ENCODE assay signal across 8 cellular contexts in the genomic region with DNA sequence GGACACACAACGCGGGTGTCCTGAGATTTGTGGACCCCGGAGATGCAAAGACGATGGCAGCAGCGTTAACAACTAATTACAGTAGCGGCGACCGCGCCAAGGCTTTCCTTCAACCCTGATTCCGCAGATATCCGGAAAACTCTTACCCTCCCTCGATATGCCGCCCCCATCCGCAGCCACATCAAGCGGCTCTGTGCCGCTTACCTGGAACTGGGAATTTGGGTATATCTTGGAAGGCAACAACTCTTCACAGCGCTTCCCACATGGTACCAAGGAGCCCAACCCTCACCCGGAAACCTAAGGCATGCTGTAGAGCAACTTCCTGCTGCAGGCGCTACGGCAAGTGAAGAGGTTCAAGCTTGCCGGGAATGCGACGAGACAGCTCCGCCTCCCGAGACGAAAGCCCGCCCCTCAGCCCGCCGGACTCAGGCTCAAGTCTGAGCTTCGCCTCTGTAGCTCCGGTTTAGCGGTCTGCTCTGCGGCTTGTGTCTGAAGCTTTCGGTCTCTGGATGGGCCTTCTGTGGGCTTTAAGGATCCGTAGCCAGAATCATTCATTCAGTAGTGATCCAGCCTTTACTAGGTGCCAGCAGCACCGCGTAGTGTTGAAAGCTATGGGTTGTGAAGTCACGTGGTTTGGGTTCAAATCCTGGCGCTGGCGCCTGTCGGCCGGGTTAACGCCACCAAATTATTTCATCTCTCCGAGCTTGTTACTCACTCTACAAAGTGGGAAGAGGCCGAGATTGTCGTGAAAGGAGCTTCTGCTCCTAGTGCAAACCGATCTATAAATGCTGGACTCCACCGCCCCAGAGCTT. TPM values are rescaled to one million over a fixed set of nuclear protein-coding genes. Genes with fewer than 3 reads are reported as not detected.
A peak's percentile ranks its signal among the peaks of the same experiment; 100 is the strongest.
DNase-seq lines count a peak whose midpoint lies in the region; ATAC-seq and FAIRE-seq lines count a peak whose summit lies in the region.

A gene with protein sequence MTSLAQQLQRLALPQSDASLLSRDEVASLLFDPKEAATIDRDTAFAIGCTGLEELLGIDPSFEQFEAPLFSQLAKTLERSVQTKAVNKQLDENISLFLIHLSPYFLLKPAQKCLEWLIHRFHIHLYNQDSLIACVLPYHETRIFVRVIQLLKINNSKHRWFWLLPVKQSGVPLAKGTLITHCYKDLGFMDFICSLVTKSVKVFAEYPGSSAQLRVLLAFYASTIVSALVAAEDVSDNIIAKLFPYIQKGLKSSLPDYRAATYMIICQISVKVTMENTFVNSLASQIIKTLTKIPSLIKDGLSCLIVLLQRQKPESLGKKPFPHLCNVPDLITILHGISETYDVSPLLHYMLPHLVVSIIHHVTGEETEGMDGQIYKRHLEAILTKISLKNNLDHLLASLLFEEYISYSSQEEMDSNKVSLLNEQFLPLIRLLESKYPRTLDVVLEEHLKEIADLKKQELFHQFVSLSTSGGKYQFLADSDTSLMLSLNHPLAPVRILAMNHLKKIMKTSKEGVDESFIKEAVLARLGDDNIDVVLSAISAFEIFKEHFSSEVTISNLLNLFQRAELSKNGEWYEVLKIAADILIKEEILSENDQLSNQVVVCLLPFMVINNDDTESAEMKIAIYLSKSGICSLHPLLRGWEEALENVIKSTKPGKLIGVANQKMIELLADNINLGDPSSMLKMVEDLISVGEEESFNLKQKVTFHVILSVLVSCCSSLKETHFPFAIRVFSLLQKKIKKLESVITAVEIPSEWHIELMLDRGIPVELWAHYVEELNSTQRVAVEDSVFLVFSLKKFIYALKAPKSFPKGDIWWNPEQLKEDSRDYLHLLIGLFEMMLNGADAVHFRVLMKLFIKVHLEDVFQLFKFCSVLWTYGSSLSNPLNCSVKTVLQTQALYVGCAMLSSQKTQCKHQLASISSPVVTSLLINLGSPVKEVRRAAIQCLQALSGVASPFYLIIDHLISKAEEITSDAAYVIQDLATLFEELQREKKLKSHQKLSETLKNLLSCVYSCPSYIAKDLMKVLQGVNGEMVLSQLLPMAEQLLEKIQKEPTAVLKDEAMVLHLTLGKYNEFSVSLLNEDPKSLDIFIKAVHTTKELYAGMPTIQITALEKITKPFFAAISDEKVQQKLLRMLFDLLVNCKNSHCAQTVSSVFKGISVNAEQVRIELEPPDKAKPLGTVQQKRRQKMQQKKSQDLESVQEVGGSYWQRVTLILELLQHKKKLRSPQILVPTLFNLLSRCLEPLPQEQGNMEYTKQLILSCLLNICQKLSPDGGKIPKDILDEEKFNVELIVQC (N-terminal part only) (minus strand): TSS at position 299 of the 812 bp plus-strand sequence. CDS start 421 bp downstream, outside the sequence.

- H3K9ac ChIP-seq in endocrine pancreas (ENCODE audit: control insufficient read depth, insufficient read depth, low read length) (peak within 1 kb of the TSS; percentile 57), mesenchymal stem cell (ENCODE audit: low read length) (peak within 1 kb of the TSS; percentile 97)

- H3K4me2 ChIP-seq in mesenchymal stem cell (ENCODE audit: low read length, poor library complexity, severe bottlenecking) = peak within 1 kb of the TSS; percentile 67

- no peak within 1 kb of the TSS for H3K4ac ChIP-seq in mesenchymal stem cell (ENCODE audit: low read depth in 1 of 2, low read length in 2 of 2)

- peak within 1 kb of the TSS; percentile 46 to 72 for H3K18ac ChIP-seq in mesenchymal stem cell (ENCODE audit: low read depth in 1 of 2, low read length in 2 of 2)

- H3K79me1 ChIP-seq in mesenchymal stem cell (replicated peaks; ENCODE audit: low read length, poor library complexity, severe bottlenecking) = peaks cover 10% of the 10 kb centered on the region

- FAIRE-seq in HTR-8/SVneo (lab: Jason Lieb, UNC) = peak; percentile 95

- peak within 1 kb of the TSS; percentile 57 for H2BK120ac ChIP-seq in mesenchymal stem cell (ENCODE audit: low read depth, low read length)

- H2AFZ ChIP-seq in mesenchymal stem cell (ENCODE audit: low read depth, low read length) = peak within 1 kb of the TSS; percentile 72

- WGBS in mesenchymal stem cell = 2% methylated on average over 48 of the region's 48 CpGs

- peak within 1 kb of the TSS; percentile 61 for H2BK5ac ChIP-seq in mesenchymal stem cell (ENCODE audit: low read depth, low read length, poor library complexity, severe bottlenecking)

- no peak within 1 kb of the TSS for H2BK12ac ChIP-seq in mesenchymal stem cell (ENCODE audit: low read length in 2 of 2)

- H2BK15ac ChIP-seq in mesenchymal stem cell (ENCODE audit: low read depth, poor library complexity, severe bottlenecking) = no peak within 1 kb of the TSS

- ATAC-seq in GM21367 (IDR thresholded peaks at IDR 0.05; ENCODE audit: unreplicated experiment) = peak; percentile 98

- no peak within 1 kb of the TSS for H3K14ac ChIP-seq in mesenchymal stem cell (ENCODE audit: low read length in 2 of 2)

- H3K4me3 ChIP-seq in endocrine pancreas (ENCODE audit: control insufficient read depth, insufficient read depth, low read length) (peak within 1 kb of the TSS; percentile 77), mesenchymal stem cell (ENCODE audit: insufficient read depth in 1 of 2, low read depth in 1 of 2, low read length in 2 of 2) (peak within 1 kb of the TSS; percentile 75 to 99)

- peaks cover 9% of the 10 kb centered on the region for H3K4me1 ChIP-seq in endocrine pancreas (ENCODE audit: control insufficient read depth, insufficient read depth, low read length)
- H3K4me1 ChIP-seq in mesenchymal stem cell (ENCODE audit: control insufficient read depth, insufficient read depth, low read depth, low read length) = peaks cover 2% of the 10 kb centered on the region

- peak; percentile 93 for DNase-seq in COLO829 (ENCODE audit: low spot score)
- peak; percentile 93 for DNase-seq in HTR-8/SVneo (ENCODE audit: insufficient read length, low spot score)
- peak; percentile 75 for DNase-seq in NOMO-1 treated with dmso at 0.1 percent for 144 hours (lab: John Stamatoyannopoulos, UW; ENCODE audit: unreplicated experiment)
- DNase-seq in activated CD8-positive, alpha-beta memory T cell treated with anti-CD3 and anti-CD28 coated beads for 48 hours (ENCODE audit: low read depth in 2 of 3, low spot score in 2 of 3) = peak; percentile 68 to 75 (median 71)
- peak; percentile 97 for DNase-seq in mesenchymal stem cell
- DNase-seq in stimulated activated CD8-positive, alpha-beta memory T cell treated with anti-CD3 and anti-CD28 coated beads, Interleukin-12 subunit alpha, Interleukin-12 subunit beta, amount 100 ng/mL, for 4 hours (ENCODE audit: low read depth) = peak; percentile 79

- no peaks in the 10 kb centered on the region for H3K9me3 ChIP-seq in endocrine pancreas (ENCODE audit: control insufficient read depth, low read length)
- H3K9me3 ChIP-seq in mesenchymal stem cell (ENCODE audit: control insufficient read depth, low read length) = no peaks in the 10 kb centered on the region

- H3K27me3 ChIP-seq in endocrine pancreas (ENCODE audit: control insufficient read depth, insufficient read depth, low read length) (no peaks in the 10 kb centered on the region), mesenchymal stem cell (ENCODE audit: control insufficient read depth in 1 of 2, insufficient read depth in 1 of 2, low read length in 2 of 2) (no peaks in the 10 kb centered on the region)

- no peak within 1 kb of the TSS for H2AK5ac ChIP-seq in mesenchymal stem cell (ENCODE audit: low read length, severe bottlenecking)

- H3K27ac ChIP-seq in mesenchymal stem cell (ENCODE audit: low read length, poor library complexity, severe bottlenecking) = peak within 1 kb of the TSS; percentile 73

- no peak within 1 kb of the TSS for H3K23ac ChIP-seq in mesenchymal stem cell (ENCODE audit: low read length in 2 of 2)

- peak within 1 kb of the TSS; percentile 67 for H4K8ac ChIP-seq in mesenchymal stem cell (ENCODE audit: low read length)

- H3K36me3 ChIP-seq in endocrine pancreas (ENCODE audit: control insufficient read depth, insufficient read depth, low read length) = no peaks in the 10 kb centered on the region
- H3K36me3 ChIP-seq in mesenchymal stem cell (ENCODE audit: control insufficient read depth in 1 of 2, insufficient read depth in 2 of 2, low read depth in 1 of 2, low read length in 2 of 2) = peaks cover 12 to 20% of the 10 kb centered on the region in 2 experiments

- H4K91ac ChIP-seq in mesenchymal stem cell (ENCODE audit: low read length) = no peak within 1 kb of the TSS

RNA-seq across cellular contexts. Expression of the gene that starts here (rescaled TPM):
- 9.3 TPM for polyA plus RNA-seq in mesenchymal stem cell (2013, experiment 1 of 2)
- polyA plus RNA-seq in mesenchymal stem cell (2013, experiment 2 of 2) = 8.7 TPM

Comparison
In these comparisons a context has a peak if more than half of its experiments do, and no peak if none do; other contexts are left out.
1. Peak in every context shown above with its lines: DNase-seq, ATAC-seq, H3K4me3 ChIP-seq and H3K27ac ChIP-seq.